10 cellular contexts compared by ENCODE assay signal in genomic region chr9:126325779-126326178, GRCh38. TPM values are rescaled to one million over a fixed set of nuclear protein-coding genes. Genes with fewer than 3 reads are reported as not detected.
DNase-seq lines count a peak whose midpoint lies in the region; FAIRE-seq and TF ChIP-seq lines count a peak whose summit lies in the region.
"Had no signal": no experiment of that assay in that cellular context is flagged by ENCODE, and none has a peak within 500 bp of the region (broad histone marks: within the 10 kb centered on the region; RNA-seq: fewer than 3 reads in every experiment).

No MANE protein-coding gene starts in this region.

- intact Hi-C loops in CD4-positive, alpha-beta memory T cell (cut with micrococcal nuclease), result no loop called here
- intact Hi-C loops in endothelial cell of umbilical vein (cut with micrococcal nuclease), result no loop called here

- H3K79me2 ChIP-seq in OCI-LY3 (ENCODE audit: low read length) (no peaks in the 10 kb centered on the region), endothelial cell of umbilical vein (ENCODE audit: control insufficient read depth, insufficient read depth, low read length) (no peaks in the 10 kb centered on the region)

- H3K9ac ChIP-seq in OCI-LY3 (ENCODE audit: low read length) (no peak overlapping the region), endothelial cell of umbilical vein (replicated peaks; ENCODE audit: extremely low read depth, insufficient read depth, low read length) (no peak overlapping the region), rectal smooth muscle tissue (ENCODE audit: low read length) (peak overlapping the region; percentile 71)

- DNase-seq in CD4-positive, alpha-beta memory T cell, result no peak
- DNase-seq in endothelial cell of umbilical vein (ENCODE audit: low read depth, low spot score) (no peak), NCI-H2081 treated with DMSO at 0.1 percent for 48 hours (lab: John Stamatoyannopoulos, UW) (no peak), cortex of kidney (lab: John Stamatoyannopoulos, UW) (no peak), SKM-1 (lab: John Stamatoyannopoulos, UW; ENCODE audit: unreplicated experiment) (no peak)
- no peak for DNase-seq in activated CD4-positive, alpha-beta T cell treated with anti-CD3 and anti-CD28 coated beads for 48 hours

- H3K4me3 ChIP-seq in CD4-positive, alpha-beta memory T cell (ENCODE audit: low read length in 2 of 2), result peak overlapping the region in 1 of 2 donors; percentile 36
- H3K4me3 ChIP-seq in OCI-LY3 (ENCODE audit: low read length) (peak overlapping the region; percentile 73; the same call in 1 of the 2 replicates), endothelial cell of umbilical vein (replicated peaks in 1 of 3; ENCODE audit: insufficient read depth in 1 of 3, low read depth in 1 of 3, low read length in 3 of 3) (peak overlapping the region in 1 of 3 experiments; percentile 41), rectal smooth muscle tissue (ENCODE audit: low read length) (peak overlapping the region; percentile 62)
- H3K4me3 ChIP-seq: GM12878 had no signal

- H3K27me3 ChIP-seq in CD4-positive, alpha-beta memory T cell (ENCODE audit: insufficient read depth, low read length), result no peaks in the 10 kb centered on the region
- H3K27me3 ChIP-seq in OCI-LY3 (ENCODE audit: low read depth, low read length) (peaks cover 12% of the 10 kb centered on the region; the same call in 1 of the 2 replicates), endothelial cell of umbilical vein (ENCODE audit: control insufficient read depth in 2 of 2, insufficient read depth in 2 of 2, low read length in 2 of 2) (no peaks in the 10 kb centered on the region), rectal smooth muscle tissue (ENCODE audit: control insufficient read depth, insufficient read depth, low read length) (no peaks in the 10 kb centered on the region)

- peaks cover 35% of the 10 kb centered on the region for H3K4me1 ChIP-seq in CD4-positive, alpha-beta memory T cell (ENCODE audit: insufficient read depth, low read length)
- peaks cover 18% of the 10 kb centered on the region for H3K4me1 ChIP-seq in OCI-LY3 (ENCODE audit: low read length)
- H3K4me1 ChIP-seq in endothelial cell of umbilical vein (ENCODE audit: control insufficient read depth, extremely low read depth, insufficient read depth, low read length), result peaks cover 4% of the 10 kb centered on the region
- peaks cover 7% of the 10 kb centered on the region for H3K4me1 ChIP-seq in rectal smooth muscle tissue (ENCODE audit: control insufficient read depth, insufficient read depth, low read length)

- no peak for TF ChIP-seq CTCF in OCI-LY3 (IDR thresholded peaks at IDR 0.05; ENCODE audit: low read depth, low read length)
- TF ChIP-seq CTCF in endothelial cell of umbilical vein (IDR thresholded peaks at IDR 0.05; ENCODE audit: extremely low read depth in 1 of 2, insufficient read depth in 1 of 2, low read depth in 1 of 2, low read length in 2 of 2), result no peak

- dilution Hi-C loops in endothelial cell of umbilical vein (cut with MboI; ENCODE audit: extremely low pct_ligation_motif_present, low sequenced_read_pairs), result no loop called here

- H3K4me3 Mint-ChIP-seq in CD4-positive, alpha-beta memory T cell, result peak overlapping the region; percentile 80 to 93 (median 86)

- no peak for TF ChIP-seq POLR2A in endothelial cell of umbilical vein (IDR thresholded peaks at IDR 0.05; ENCODE audit: low read depth, low read length)

- H4K20me1 ChIP-seq in OCI-LY3 (ENCODE audit: insufficient read depth, low read length), result no peaks in the 10 kb centered on the region
- H4K20me1 ChIP-seq in endothelial cell of umbilical vein (replicated peaks; ENCODE audit: control insufficient read depth, extremely low read depth, insufficient read depth, low read length), result no peaks in the 10 kb centered on the region

- no peak for FAIRE-seq in endothelial cell of umbilical vein (lab: Jason Lieb, UNC)
- FAIRE-seq: colon, GM12878 had no signal

- H2AFZ ChIP-seq in OCI-LY3 (ENCODE audit: low read depth, low read length) (peak overlapping the region; percentile 77; the same call in 1 of the 2 replicates), endothelial cell of umbilical vein (ENCODE audit: low read depth, low read length) (peak overlapping the region; percentile 68)

- H3K4me2 ChIP-seq in OCI-LY3 (ENCODE audit: low read length) (peak overlapping the region; percentile 73), endothelial cell of umbilical vein (ENCODE audit: insufficient read depth, low read length) (peak overlapping the region; percentile 41)

- peak overlapping the region; percentile 40 for H3K27ac ChIP-seq in CD4-positive, alpha-beta memory T cell (ENCODE audit: low read depth, low read length)
- no peak overlapping the region for H3K27ac ChIP-seq in OCI-LY3 (ENCODE audit: low read length)
- H3K27ac ChIP-seq in endothelial cell of umbilical vein (ENCODE audit: insufficient read depth, low read depth, low read length), result no peak overlapping the region
- H3K27ac ChIP-seq in rectal smooth muscle tissue (ENCODE audit: low read depth, low read length), result peak overlapping the region; percentile 72

- H3K36me3 ChIP-seq in CD4-positive, alpha-beta memory T cell (ENCODE audit: insufficient read depth, low read length), result no peaks in the 10 kb centered on the region
- H3K36me3 ChIP-seq in OCI-LY3 (replicated peaks; ENCODE audit: low read depth, low read length) (no peaks in the 10 kb centered on the region), endothelial cell of umbilical vein (ENCODE audit: control insufficient read depth in 2 of 2, extremely low read depth in 1 of 2, insufficient read depth in 2 of 2, low read length in 2 of 2) (no peaks in the 10 kb centered on the region), rectal smooth muscle tissue (ENCODE audit: control insufficient read depth, insufficient read depth, low read length) (no peaks in the 10 kb centered on the region)

- TSS peak; percentile 43 for BruUV-seq in endothelial cell of umbilical vein (replicated peaks; lab: Mats Ljungman, UMichigan)

- POLR2A ChIA-PET in CD4-positive, alpha-beta memory T cell (lab: Charles Lee; ENCODE audit: partially characterized antibody), result interaction anchor here (1.4 to 4.2 kb wide), 2 partner anchors 13 to 145 kb away, joined by 3 to 27 read pairs; no protein-coding TSS in a partner anchor
- POLR2A ChIA-PET in endothelial cell of umbilical vein (lab: Charles Lee), result no interaction called here

- CTCF ChIA-PET in CD4-positive, alpha-beta memory T cell (lab: Charles Lee; ENCODE audit: partially characterized antibody), result interaction anchor here (0.6 to 2.6 kb wide), 5 partner anchors 10 to 957 kb away, joined by 3 to 18 read pairs (median 10); no protein-coding TSS in a partner anchor
- CTCF ChIA-PET in endothelial cell of umbilical vein (lab: Charles Lee), result interaction anchor here (1.0 to 4.6 kb wide), 5 partner anchors 10 to 73 kb away, joined by 5 to 39 read pairs (median 8); no protein-coding TSS in a partner anchor

- H3K9me1 ChIP-seq in endothelial cell of umbilical vein (replicated peaks; ENCODE audit: control insufficient read depth, extremely low read depth, insufficient read depth, low read length), result no peaks in the 10 kb centered on the region

- no peaks in the 10 kb centered on the region for H3K36me3 Mint-ChIP-seq in CD4-positive, alpha-beta memory T cell

- H3K9me3 ChIP-seq in CD4-positive, alpha-beta memory T cell (ENCODE audit: control insufficient read depth in 1 of 2, low read length in 2 of 2), result no peaks in the 10 kb centered on the region
- peaks cover 17% of the 10 kb centered on the region; the same call in 1 of the 2 replicates for H3K9me3 ChIP-seq in OCI-LY3 (ENCODE audit: insufficient read depth, low read length)
- no peaks in the 10 kb centered on the region for H3K9me3 ChIP-seq in endothelial cell of umbilical vein (replicated peaks; ENCODE audit: control insufficient read depth, insufficient read depth, low read length)

- H3K4me1 Mint-ChIP-seq in CD4-positive, alpha-beta memory T cell, result peaks cover 27 to 41% (median 34%) of the 10 kb centered on the region in 4 donors

- H3K9me3 Mint-ChIP-seq in CD4-positive, alpha-beta memory T cell, result peaks cover 0 to 10% (median 6%) of the 10 kb centered on the region in 8 donors

- H3K27ac Mint-ChIP-seq in CD4-positive, alpha-beta memory T cell, result peak overlapping the region; percentile 80 to 94 (median 85)

- no peaks in the 10 kb centered on the region for H3K27me3 Mint-ChIP-seq in CD4-positive, alpha-beta memory T cell

TF ChIP-seq in endothelial cell of umbilical vein, 7 proteins besides CTCF, POLR2A, EP300 and RAD21:
- no peak for TF ChIP-seq POLR2AphosphoS5 (IDR thresholded peaks at IDR 0.05; ENCODE audit: insufficient read depth, low read depth, low read length)
- no peak for TF ChIP-seq MAX (IDR thresholded peaks at IDR 0.05; ENCODE audit: insufficient read depth, insufficient read length)
- no peak for TF ChIP-seq JUN (IDR thresholded peaks at IDR 0.05; ENCODE audit: borderline replicate concordance, insufficient read depth, insufficient read length, low read depth)
- no peak for TF ChIP-seq FOS (IDR thresholded peaks at IDR 0.05; ENCODE audit: borderline replicate concordance, insufficient read depth, low read length)
- TF ChIP-seq EZH2 (IDR thresholded peaks at IDR 0.05; ENCODE audit: borderline replicate concordance, low read depth, low read length, severe bottlenecking), result no peak
- TF ChIP-seq GATA2 (IDR thresholded peaks at IDR 0.05; ENCODE audit: insufficient read depth, insufficient read length, low read depth, low read length), result no peak
- no peak for TF ChIP-seq MYC (IDR thresholded peaks at IDR 0.05; ENCODE audit: low read depth, low read length)

RNA-seq across cellular contexts. Expression of gene MVB12B, which starts 0.8 kb away (rescaled TPM):
- total RNA-seq in CD4-positive, alpha-beta memory T cell, result 1 to 10 TPM; 6.0 to 6.5 TPM
- polyA plus RNA-seq in CD4-positive, alpha-beta memory T cell, result 1 to 10 TPM in 1 of 2 donors, under 1 TPM in 1; 0.30 to 3.7 TPM
- 13.2 and 17.3 TPM in 2 replicates for total RNA-seq in endothelial cell of umbilical vein
- polyA plus RNA-seq in endothelial cell of umbilical vein, result 6.2 and 6.6 TPM in 2 replicates
- 7.3 and 10.1 TPM in 2 replicates for polyA plus RNA-seq in endothelial cell of umbilical vein (2011; cell fraction: cytosol; rRNA removed)
- 13.7 and 15.4 TPM in 2 replicates for polyA plus RNA-seq in endothelial cell of umbilical vein (2011; cell fraction: nucleus; rRNA removed)
- polyA plus RNA-seq in endothelial cell of umbilical vein (2012), result 6.0 and 6.3 TPM in 2 replicates
- 17.3 and 21.0 TPM in 2 replicates for polyA minus RNA-seq in endothelial cell of umbilical vein
- polyA minus RNA-seq in endothelial cell of umbilical vein (2011; cell fraction: cytosol; rRNA and poly(A)+ RNA removed), result 1.2 TPM
- 27.6 and 31.3 TPM in 2 replicates for polyA minus RNA-seq in endothelial cell of umbilical vein (2011; cell fraction: nucleus; rRNA and poly(A)+ RNA removed)
- polyA plus RNA-seq: GM12878 had no signal

Comparison
In these comparisons a context has a peak if more than half of its experiments do, and no peak if none do; other contexts are left out.
1. H3K27ac ChIP-seq: peak in CD4-positive, alpha-beta memory T cell (single experiment) and rectal smooth muscle tissue (single experiment); none in OCI-LY3 (single experiment) and endothelial cell of umbilical vein (single experiment).